1 cellular context compared by ENCODE assay signal in genomic region chr1:100038401-100039306, GRCh38.
TF ChIP-seq lines count a peak whose summit lies in the region.

No MANE protein-coding gene starts in this region.

TF ChIP-seq in GM12878, 131 proteins besides CTCF, POLR2A, EP300 and RAD21 (continued from another document):
- TF ChIP-seq MYC (IDR thresholded peaks at IDR 0.05; ENCODE audit: insufficient read depth, insufficient read length, insufficient replicate concordance, low read length, severe bottlenecking), result peak; percentile 65
- peak in 1 of 2 experiments; percentile 67; a peak in 2 of 4 replicates for TF ChIP-seq BHLHE40 (IDR thresholded peaks at IDR 0.05; ENCODE audit: borderline replicate concordance in 1 of 2, low read depth in 2 of 2, low read length in 1 of 2)
- TF ChIP-seq JUNB (IDR thresholded peaks at IDR 0.05), result 0 out of 2 replicates have a peak, but pooled peaks have one; percentile 38
- peak; percentile 61; the same call in 1 of the 2 replicates for TF ChIP-seq DPF2 (IDR thresholded peaks at IDR 0.05)
- no peak for TF ChIP-seq SUZ12 (IDR thresholded peaks at IDR 0.05; ENCODE audit: unreplicated experiment)
- TF ChIP-seq RELB (IDR thresholded peaks at IDR 0.05; ENCODE audit: low read depth), result peak; percentile 6; the same call in 1 of the 2 replicates
